ENCODE assay signal across 2 cellular contexts in the genomic region with DNA sequence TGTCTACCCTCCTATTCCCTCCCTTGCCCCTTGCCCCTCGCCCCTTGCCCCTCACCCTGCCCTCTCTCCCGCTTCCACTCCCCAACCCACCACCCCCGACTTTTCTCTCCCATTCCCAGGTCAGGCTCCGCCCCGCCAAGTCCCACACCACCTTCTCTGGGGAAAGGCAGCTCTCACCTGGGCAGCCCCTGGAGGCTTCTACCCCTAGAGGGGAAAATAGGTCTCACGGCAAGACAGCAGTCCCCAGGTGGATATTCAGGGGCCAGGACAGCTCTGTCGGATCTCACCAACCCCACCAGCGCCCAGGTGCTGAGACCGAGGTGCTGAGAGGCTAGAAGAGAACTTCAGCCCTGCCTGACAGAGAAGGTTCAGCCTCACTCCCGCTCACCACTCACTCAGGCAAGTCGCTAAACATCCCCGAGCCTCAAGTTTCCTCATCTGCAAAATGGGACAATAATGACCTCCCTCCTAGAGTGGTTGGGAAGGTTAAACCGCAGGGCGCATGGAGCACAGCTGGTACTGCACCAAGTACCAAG.
TF ChIP-seq lines count a peak whose summit lies in the region.

No MANE protein-coding gene starts in this region.

TF ChIP-seq in HCT116, 20 proteins besides CTCF, POLR2A, EP300 and RAD21:
- TF ChIP-seq JUND (IDR thresholded peaks at IDR 0.05) (no peak), EZH2phosphoT487 (IDR thresholded peaks at IDR 0.05; ENCODE audit: borderline replicate concordance) (no peak), ELF1 (IDR thresholded peaks at IDR 0.05; ENCODE audit: borderline replicate concordance, low read depth) (no peak), CBX3 (IDR thresholded peaks at IDR 0.05; ENCODE audit: low read depth) (no peak), ZFX (IDR thresholded peaks at IDR 0.05) (no peak), SP1 (IDR thresholded peaks at IDR 0.05; ENCODE audit: low read depth) (no peak), POLR2AphosphoS5 (IDR thresholded peaks at IDR 0.05; ENCODE audit: low read depth, low read length) (no peak), CEBPB (IDR thresholded peaks at IDR 0.05; ENCODE audit: low read depth) (no peak), YY1 (IDR thresholded peaks at IDR 0.05; ENCODE audit: extremely low read depth, insufficient replicate concordance, low read depth, low read length) (no peak), SRF (IDR thresholded peaks at IDR 0.05; ENCODE audit: low read depth) (no peak), EZH2 (IDR thresholded peaks at IDR 0.05) (no peak), EGR1 (IDR thresholded peaks at IDR 0.05; ENCODE audit: low read depth) (no peak), TCF7L2 (IDR thresholded peaks at IDR 0.05; ENCODE audit: borderline replicate concordance, extremely low read depth, insufficient read depth, insufficient read length) (no peak)
- TF ChIP-seq, protein P1, sequence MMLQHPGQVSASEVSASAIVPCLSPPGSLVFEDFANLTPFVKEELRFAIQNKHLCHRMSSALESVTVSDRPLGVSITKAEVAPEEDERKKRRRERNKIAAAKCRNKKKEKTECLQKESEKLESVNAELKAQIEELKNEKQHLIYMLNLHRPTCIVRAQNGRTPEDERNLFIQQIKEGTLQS (IDR thresholded peaks at IDR 0.05): no peak
- TF ChIP-seq, protein P2, sequence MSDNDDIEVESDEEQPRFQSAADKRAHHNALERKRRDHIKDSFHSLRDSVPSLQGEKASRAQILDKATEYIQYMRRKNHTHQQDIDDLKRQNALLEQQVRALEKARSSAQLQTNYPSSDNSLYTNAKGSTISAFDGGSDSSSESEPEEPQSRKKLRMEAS (IDR thresholded peaks at IDR 0.05): no peak
- TF ChIP-seq, protein P3, sequence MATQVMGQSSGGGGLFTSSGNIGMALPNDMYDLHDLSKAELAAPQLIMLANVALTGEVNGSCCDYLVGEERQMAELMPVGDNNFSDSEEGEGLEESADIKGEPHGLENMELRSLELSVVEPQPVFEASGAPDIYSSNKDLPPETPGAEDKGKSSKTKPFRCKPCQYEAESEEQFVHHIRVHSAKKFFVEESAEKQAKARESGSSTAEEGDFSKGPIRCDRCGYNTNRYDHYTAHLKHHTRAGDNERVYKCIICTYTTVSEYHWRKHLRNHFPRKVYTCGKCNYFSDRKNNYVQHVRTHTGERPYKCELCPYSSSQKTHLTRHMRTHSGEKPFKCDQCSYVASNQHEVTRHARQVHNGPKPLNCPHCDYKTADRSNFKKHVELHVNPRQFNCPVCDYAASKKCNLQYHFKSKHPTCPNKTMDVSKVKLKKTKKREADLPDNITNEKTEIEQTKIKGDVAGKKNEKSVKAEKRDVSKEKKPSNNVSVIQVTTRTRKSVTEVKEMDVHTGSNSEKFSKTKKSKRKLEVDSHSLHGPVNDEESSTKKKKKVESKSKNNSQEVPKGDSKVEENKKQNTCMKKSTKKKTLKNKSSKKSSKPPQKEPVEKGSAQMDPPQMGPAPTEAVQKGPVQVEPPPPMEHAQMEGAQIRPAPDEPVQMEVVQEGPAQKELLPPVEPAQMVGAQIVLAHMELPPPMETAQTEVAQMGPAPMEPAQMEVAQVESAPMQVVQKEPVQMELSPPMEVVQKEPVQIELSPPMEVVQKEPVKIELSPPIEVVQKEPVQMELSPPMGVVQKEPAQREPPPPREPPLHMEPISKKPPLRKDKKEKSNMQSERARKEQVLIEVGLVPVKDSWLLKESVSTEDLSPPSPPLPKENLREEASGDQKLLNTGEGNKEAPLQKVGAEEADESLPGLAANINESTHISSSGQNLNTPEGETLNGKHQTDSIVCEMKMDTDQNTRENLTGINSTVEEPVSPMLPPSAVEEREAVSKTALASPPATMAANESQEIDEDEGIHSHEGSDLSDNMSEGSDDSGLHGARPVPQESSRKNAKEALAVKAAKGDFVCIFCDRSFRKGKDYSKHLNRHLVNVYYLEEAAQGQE (IDR thresholded peaks at IDR 0.05; ENCODE audit: low read depth): no peak

TF ChIP-seq in SK-N-SH, 30 proteins besides CTCF, POLR2A, EP300 and RAD21:
- TF ChIP-seq FOXJ3 (CRISPR knock-in tag; IDR thresholded peaks at IDR 0.05): no peak
- no peak for TF ChIP-seq CHD2 (IDR thresholded peaks at IDR 0.05; ENCODE audit: low read length, partially characterized antibody)
- TF ChIP-seq, protein P4, sequence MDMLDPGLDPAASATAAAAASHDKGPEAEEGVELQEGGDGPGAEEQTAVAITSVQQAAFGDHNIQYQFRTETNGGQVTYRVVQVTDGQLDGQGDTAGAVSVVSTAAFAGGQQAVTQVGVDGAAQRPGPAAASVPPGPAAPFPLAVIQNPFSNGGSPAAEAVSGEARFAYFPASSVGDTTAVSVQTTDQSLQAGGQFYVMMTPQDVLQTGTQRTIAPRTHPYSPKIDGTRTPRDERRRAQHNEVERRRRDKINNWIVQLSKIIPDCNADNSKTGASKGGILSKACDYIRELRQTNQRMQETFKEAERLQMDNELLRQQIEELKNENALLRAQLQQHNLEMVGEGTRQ (IDR thresholded peaks at IDR 0.05; ENCODE audit: borderline replicate concordance, low read depth, low read length): no peak
- TF ChIP-seq, protein P3 (IDR thresholded peaks at IDR 0.05; ENCODE audit: low read depth, low read length): no peak
